In genomic region chr14:103879570-103880333, GRCh38 we compare ENCODE assay signal across 8 cellular contexts. TPM values are rescaled to one million over a fixed set of nuclear protein-coding genes. Genes with fewer than 3 reads are reported as not detected.
DNase-seq lines count a peak whose midpoint lies in the region; ATAC-seq and TF ChIP-seq lines count a peak whose summit lies in the region.

No MANE protein-coding gene starts in this region.

- no peak overlapping the region for H3K27ac ChIP-seq in foreskin keratinocyte
- H3K27ac ChIP-seq in skeletal muscle tissue (ENCODE audit: low read depth, low read length), result peak overlapping the region; percentile 1

- H3K36me3 ChIP-seq in skeletal muscle tissue (ENCODE audit: control insufficient read depth in 3 of 3, insufficient read depth in 3 of 3, low read length in 3 of 3), result no peaks in the 10 kb centered on the region

- H3K9me3 ChIP-seq in skeletal muscle tissue (ENCODE audit: control insufficient read depth in 3 of 3, low read length in 3 of 3), result no peaks in the 10 kb centered on the region

- peak overlapping the region; percentile 40 to 60 (median 49) for H3K4me3 ChIP-seq in skeletal muscle tissue (ENCODE audit: low read length in 3 of 3)

- peak overlapping the region in 2 of 3 donors; percentile 60 to 61 for H3K9ac ChIP-seq in skeletal muscle tissue (ENCODE audit: low read depth in 1 of 3, low read length in 3 of 3)

- peak; percentile 19 for ATAC-seq in foreskin keratinocyte
- no peak for ATAC-seq in HG03354 (IDR thresholded peaks at IDR 0.05; ENCODE audit: poor library complexity, severe bottlenecking, unreplicated experiment)
- ATAC-seq in HG02970 (IDR thresholded peaks at IDR 0.05; ENCODE audit: low FRiP score, unreplicated experiment), result no peak

- H3K27me3 ChIP-seq in foreskin keratinocyte, result peaks cover 11% of the 10 kb centered on the region
- H3K27me3 ChIP-seq in skeletal muscle tissue (ENCODE audit: control insufficient read depth in 3 of 3, insufficient read depth in 3 of 3, low read length in 3 of 3), result peaks cover 0 to 1% (median 0%) of the 10 kb centered on the region in 3 donors

- DNase-seq in EH (ENCODE audit: low read depth) (peak; percentile 59), SW480 (ENCODE audit: low spot score) (peak; percentile 94), foreskin keratinocyte (no peak), DMS 273 (lab: John Stamatoyannopoulos, UW; ENCODE audit: unreplicated experiment) (no peak), NCI-H1436 treated with DMSO at 0.1 percent for 48 hours (lab: John Stamatoyannopoulos, UW) (no peak)

- no peaks in the 10 kb centered on the region for H3K4me1 ChIP-seq in foreskin keratinocyte
- peaks cover 25 to 32% (median 30%) of the 10 kb centered on the region in 3 donors for H3K4me1 ChIP-seq in skeletal muscle tissue (ENCODE audit: control insufficient read depth in 3 of 3, insufficient read depth in 3 of 3, low read length in 3 of 3)

- TF ChIP-seq CTCF in foreskin keratinocyte (conservative IDR thresholded peaks at IDR 0.05), result no peak

RNA-seq across cellular contexts. Expression of gene PPP1R13B, which starts 32.4 kb away (rescaled TPM):
- total RNA-seq in foreskin keratinocyte (10.5 and 12.4 TPM in 2 replicates), skeletal muscle tissue (4.7 TPM)
- 5.4 and 6.8 TPM in 2 replicates for polyA plus RNA-seq in foreskin keratinocyte

RNA-seq across cellular contexts. Expression of gene TDRD9, which starts 48.5 kb away (rescaled TPM):
- total RNA-seq in foreskin keratinocyte (0.35 and 1.6 TPM in 2 replicates), skeletal muscle tissue (0.52 TPM)
- polyA plus RNA-seq in foreskin keratinocyte, result 0.26 and 1.1 TPM in 2 replicates

Comparison
In these comparisons a context has a peak if more than half of its experiments do, and no peak if none do; other contexts are left out.
1. DNase-seq: peak in EH (single experiment) and SW480 (single experiment); none in foreskin keratinocyte (0 of 2), DMS 273 (single experiment) and NCI-H1436 treated with DMSO at 0.1 percent for 48 hours (single experiment).